Comparison of ENCODE assay signal across 12 cellular contexts in the genomic region with DNA sequence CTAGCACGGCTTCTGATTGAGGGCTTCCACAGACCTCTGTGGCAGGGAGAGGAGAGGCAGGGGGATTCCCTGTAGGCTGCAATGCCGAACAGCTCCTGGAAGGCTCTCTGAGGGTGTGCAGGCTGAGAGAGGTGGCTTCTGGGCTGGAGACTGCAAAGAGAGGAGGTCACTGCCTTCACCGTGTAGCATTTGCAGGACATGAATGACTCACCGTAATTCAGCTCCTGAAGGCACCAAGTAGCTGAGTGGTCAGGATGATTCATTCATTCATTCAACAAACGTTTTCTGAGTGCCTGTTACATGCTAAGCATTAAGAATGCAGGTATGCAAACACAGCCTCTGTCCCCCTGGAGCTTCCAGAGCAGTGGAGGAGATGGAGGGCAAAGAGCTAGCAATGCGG. TPM values are rescaled to one million over a fixed set of nuclear protein-coding genes. Genes with fewer than 3 reads are reported as not detected.
DNase-seq lines count a peak whose midpoint lies in the region; ATAC-seq and TF ChIP-seq lines count a peak whose summit lies in the region.
"Had no signal": no experiment of that assay in that cellular context is flagged by ENCODE, and none has a peak within 500 bp of the region (broad histone marks: within the 10 kb centered on the region; RNA-seq: fewer than 3 reads in every experiment).

No MANE protein-coding gene starts in this region.

- POLR2A ChIA-PET in activated CD8-positive, alpha-beta T cell treated with anti-CD3 and anti-CD28 coated beads for 36 hours (lab: Charles Lee): interaction anchor here (0.6 kb wide), 1 partner anchor 17 kb away, joined by 3 read pairs; no protein-coding TSS in a partner anchor

- CTCF ChIA-PET in activated CD8-positive, alpha-beta T cell treated with anti-CD3 and anti-CD28 coated beads for 36 hours (lab: Charles Lee): interaction anchor here (0.6 to 1.6 kb wide), 9 partner anchors 9 to 497 kb away, joined by 3 to 4 read pairs (median 3); no protein-coding TSS in a partner anchor

- TF ChIP-seq CTCF in AG09309 (IDR thresholded peaks at IDR 0.05; ENCODE audit: control insufficient read depth, insufficient read depth, low read depth, low read length, missing control alignments) (no peak), hepatocyte (IDR thresholded peaks at IDR 0.05; ENCODE audit: poor library complexity) (no peak)
- no peak for TF ChIP-seq CTCF in activated CD8-positive, alpha-beta T cell treated with anti-CD3 and anti-CD28 coated beads for 36 hours (IDR thresholded peaks at IDR 0.05)

- no peaks in the 10 kb centered on the region for H4K20me1 ChIP-seq in hepatocyte (ENCODE audit: insufficient read depth, poor library complexity, severe bottlenecking)

- no peak overlapping the region for H3K4me3 Mint-ChIP-seq in activated CD8-positive, alpha-beta T cell treated with anti-CD3 and anti-CD28 coated beads for 36 hours
- H3K4me3 Mint-ChIP-seq: CD4-positive, CD25-positive, alpha-beta regulatory T cell; T-helper 1 cell treated with Interleukin-12 subunit alpha and Interleukin-12 subunit beta and Interleukin-4 antibody, amounts not matched to agents 30 μg/mL and 1 μg/mL, for 36 hours had no signal

- H3K27me3 Mint-ChIP-seq in activated CD8-positive, alpha-beta T cell treated with anti-CD3 and anti-CD28 coated beads for 36 hours: peaks cover 23% of the 10 kb centered on the region

- no peak overlapping the region for H2AFZ ChIP-seq in hepatocyte

- peak; percentile 14 for DNase-seq in AG09309 (ENCODE audit: low read depth)
- DNase-seq in HS-5 (ENCODE audit: low read depth): peak; percentile 74
- DNase-seq in amniotic stem cell (lab: John Stamatoyannopoulos, UW): peak; percentile 37
- peak; percentile 32 for DNase-seq in hepatocyte (ENCODE audit: low spot score)
- no peak for DNase-seq in effector CD8-positive, alpha-beta T cell (lab: John Stamatoyannopoulos, UW)
- no peak for DNase-seq in activated CD8-positive, alpha-beta T cell treated with anti-CD3 and anti-CD28 coated beads for 36 hours
- no peak for DNase-seq in epidermal melanocyte (ENCODE audit: insufficient read length, low spot score)

- no peak overlapping the region for H3K4me3 ChIP-seq in AG09309 (ENCODE audit: control insufficient read depth, low read depth, low read length)
- no peak overlapping the region for H3K4me3 ChIP-seq in hepatocyte
- H3K4me3 ChIP-seq: body of pancreas, thoracic aorta had no signal

- no peaks in the 10 kb centered on the region for H3K36me3 Mint-ChIP-seq in activated CD8-positive, alpha-beta T cell treated with anti-CD3 and anti-CD28 coated beads for 36 hours (ENCODE audit: low read depth)
- H3K36me3 Mint-ChIP-seq: CD4-positive, CD25-positive, alpha-beta regulatory T cell had no signal

- H3K4me2 ChIP-seq in hepatocyte: no peak overlapping the region

- ATAC-seq in activated CD8-positive, alpha-beta T cell treated with anti-CD3 and anti-CD28 coated beads for 36 hours: no peak
- no peak for ATAC-seq in HG03159 (IDR thresholded peaks at IDR 0.05; ENCODE audit: unreplicated experiment)

- H3K27ac ChIP-seq in hepatocyte: no peak overlapping the region
- H3K27ac ChIP-seq: body of pancreas, thoracic aorta had no signal

- H3K79me2 ChIP-seq in hepatocyte: no peaks in the 10 kb centered on the region

- H3K9me3 ChIP-seq in hepatocyte (ENCODE audit: low read depth): no peaks in the 10 kb centered on the region
- H3K9me3 ChIP-seq: body of pancreas, thoracic aorta had no signal

- 36% methylated on average over 6 of the region's 6 CpGs for WGBS in hepatocyte (ENCODE audit: low lambda C conversion rate, missing lambda C conversion rate)

- intact Hi-C loops in activated CD8-positive, alpha-beta T cell treated with anti-CD3 and anti-CD28 coated beads for 36 hours (cut with micrococcal nuclease): no loop called here

- H3K9me2 ChIP-seq in hepatocyte (replicated peaks; ENCODE audit: insufficient read depth): no peaks in the 10 kb centered on the region

- H3K27me3 ChIP-seq in hepatocyte: peaks cover 8% of the 10 kb centered on the region
- H3K27me3 ChIP-seq: body of pancreas had no signal

- H3K4me1 ChIP-seq in hepatocyte (ENCODE audit: insufficient read depth): no peaks in the 10 kb centered on the region

- H3K36me3 ChIP-seq in hepatocyte (replicated peaks; ENCODE audit: insufficient read depth, low read depth): no peaks in the 10 kb centered on the region
- H3K36me3 ChIP-seq: thoracic aorta had no signal

- H3K4me1 Mint-ChIP-seq in activated CD8-positive, alpha-beta T cell treated with anti-CD3 and anti-CD28 coated beads for 36 hours (ENCODE audit: low read depth): peaks cover 13% of the 10 kb centered on the region

- no peak overlapping the region for H3K27ac Mint-ChIP-seq in activated CD8-positive, alpha-beta T cell treated with anti-CD3 and anti-CD28 coated beads for 36 hours
- H3K27ac Mint-ChIP-seq: T-helper 1 cell treated with Interleukin-12 subunit alpha and Interleukin-12 subunit beta and Interleukin-4 antibody, amounts not matched to agents 30 μg/mL and 1 μg/mL, for 36 hours had no signal

- H3K9me3 Mint-ChIP-seq in activated CD8-positive, alpha-beta T cell treated with anti-CD3 and anti-CD28 coated beads for 36 hours: no peaks in the 10 kb centered on the region
- H3K9me3 Mint-ChIP-seq: CD4-positive, CD25-positive, alpha-beta regulatory T cell; T-helper 1 cell treated with Interleukin-12 subunit alpha and Interleukin-12 subunit beta and Interleukin-4 antibody, amounts not matched to agents 30 μg/mL and 1 μg/mL, for 36 hours had no signal

RNA-seq across cellular contexts. Expression of gene EIF3D, which starts 18.0 kb away (rescaled TPM):
- total RNA-seq in hepatocyte: 171 and 211 TPM in 2 replicates
- 70.4 and 90.8 TPM in 2 replicates for polyA plus RNA-seq in hepatocyte
- total RNA-seq in activated CD8-positive, alpha-beta T cell treated with anti-CD3 and anti-CD28 coated beads for 36 hours: 100 to 1,000 TPM; 389 to 392 TPM

RNA-seq across cellular contexts. Expression of gene FOXRED2, which starts 40.1 kb away (rescaled TPM):
- 4.9 and 8.5 TPM in 2 replicates for total RNA-seq in hepatocyte
- polyA plus RNA-seq in hepatocyte: 7.7 and 9.7 TPM in 2 replicates
- total RNA-seq in activated CD8-positive, alpha-beta T cell treated with anti-CD3 and anti-CD28 coated beads for 36 hours: 10 to 100 TPM; 16.7 to 17.5 TPM

Comparison
In these comparisons a context has a peak if more than half of its experiments do, and no peak if none do; other contexts are left out.
1. DNase-seq: peak in AG09309 (single experiment), HS-5 (single experiment), amniotic stem cell (single experiment) and hepatocyte (single experiment); none in effector CD8-positive, alpha-beta T cell (single experiment), activated CD8-positive, alpha-beta T cell treated with anti-CD3 and anti-CD28 coated beads for 36 hours (single experiment) and epidermal melanocyte (single experiment).